In the genomic region with DNA sequence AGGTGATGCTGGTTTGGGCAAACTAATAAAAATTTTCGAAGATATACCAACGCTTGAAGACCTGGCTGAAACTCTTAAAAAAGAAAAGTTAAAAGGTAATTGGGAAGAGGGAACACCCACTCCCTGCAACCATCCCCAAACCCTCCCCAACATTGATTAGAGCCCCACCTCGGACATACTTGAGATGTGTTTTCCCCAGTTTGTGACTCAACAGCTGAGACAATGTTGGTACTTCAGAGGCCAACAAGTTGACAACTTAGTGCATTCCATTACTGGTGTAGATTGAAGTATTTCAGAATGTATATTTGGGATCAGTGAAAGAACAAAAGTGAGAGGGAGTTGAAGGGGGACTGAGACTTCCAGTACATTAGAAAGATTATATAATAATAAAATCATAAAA, we compare ENCODE assay signal across 9 cellular contexts. TPM values are rescaled to one million over a fixed set of nuclear protein-coding genes. Genes with fewer than 3 reads are reported as not detected.
A peak's percentile ranks its signal among the peaks of the same experiment; 100 is the strongest.
DNase-seq lines count a peak whose midpoint lies in the region; ATAC-seq lines count a peak whose summit lies in the region.
"Had no signal": no experiment of that assay in that cellular context is flagged by ENCODE, and none has a peak within 500 bp of the region (broad histone marks: within the 10 kb centered on the region; RNA-seq: fewer than 3 reads in every experiment).

No MANE protein-coding gene starts in this region.

- no peaks in the 10 kb centered on the region for H3K9me3 Mint-ChIP-seq in activated CD8-positive, alpha-beta memory T cell treated with anti-CD3 and anti-CD28 coated beads, Interleukin-2, amount 10 ng/mL, durations not matched to agents 7 days and 5 days (ENCODE audit: low read depth)

- H3K4me3 ChIP-seq in SJSA1 = no peak overlapping the region

- H3K36me3 ChIP-seq in SJSA1 = peaks cover 68% of the 10 kb centered on the region

- DNase-seq in activated CD8-positive, alpha-beta memory T cell treated with anti-CD3 and anti-CD28 coated beads, Interleukin-2, amount 10 ng/mL, durations not matched to agents 7 days and 5 days = no peak
- DNase-seq in activated CD8-positive, alpha-beta memory T cell treated with anti-CD3 and anti-CD28 coated beads, Interleukin-2, amount 50 U/mL, for 4 hours = no peak
- DNase-seq in SJSA1 (ENCODE audit: low read depth in 1 of 2, low spot score in 2 of 2) (no peak), epithelial cell of prostate (ENCODE audit: low read depth, low spot score) (no peak), DMS153 (lab: John Stamatoyannopoulos, UW) (no peak)
- peak; percentile 18 for DNase-seq in stimulated activated naive CD8-positive, alpha-beta T cell treated with anti-CD3 and anti-CD28 coated beads, Interleukin-15, Interleukin-2, amounts not matched to agents 100 U/mL and 50 U/mL, for 24 hours

- H3K27me3 Mint-ChIP-seq in activated CD8-positive, alpha-beta memory T cell treated with anti-CD3 and anti-CD28 coated beads, Interleukin-2, amount 10 ng/mL, durations not matched to agents 7 days and 5 days = no peaks in the 10 kb centered on the region

- H3K9me3 ChIP-seq in SJSA1 (replicated peaks) = no peaks in the 10 kb centered on the region

- peaks cover 29% of the 10 kb centered on the region for H3K4me1 ChIP-seq in SJSA1 (replicated peaks)

- peak overlapping the region; percentile 96 for H3K27ac Mint-ChIP-seq in activated CD8-positive, alpha-beta memory T cell treated with anti-CD3 and anti-CD28 coated beads, Interleukin-2, amount 10 ng/mL, durations not matched to agents 7 days and 5 days

- peaks cover 89% of the 10 kb centered on the region for H3K36me3 Mint-ChIP-seq in activated CD8-positive, alpha-beta memory T cell treated with anti-CD3 and anti-CD28 coated beads, Interleukin-2, amount 10 ng/mL, durations not matched to agents 7 days and 5 days

- peak overlapping the region; percentile 89 for H3K4me3 Mint-ChIP-seq in activated CD8-positive, alpha-beta memory T cell treated with anti-CD3 and anti-CD28 coated beads, Interleukin-2, amount 10 ng/mL, durations not matched to agents 7 days and 5 days
- H3K4me3 Mint-ChIP-seq: neural crest cell had no signal

- CTCF ChIA-PET in activated CD8-positive, alpha-beta memory T cell treated with anti-CD3 and anti-CD28 coated beads, Interleukin-2, amount 10 ng/mL, durations not matched to agents 7 days and 5 days (lab: Charles Lee) = no interaction called here

- no peaks in the 10 kb centered on the region for H3K27me3 ChIP-seq in SJSA1 (replicated peaks)

- H3K27ac ChIP-seq in SJSA1 (peak overlapping the region; percentile 47), epithelial cell of prostate (peak overlapping the region; percentile 67)

- no peak for ATAC-seq in activated CD8-positive, alpha-beta memory T cell treated with anti-CD3 and anti-CD28 coated beads, Interleukin-2, amount 10 ng/mL, durations not matched to agents 7 days and 5 days
- ATAC-seq in stimulated activated naive CD8-positive, alpha-beta T cell treated with anti-CD3 and anti-CD28 coated beads, Interleukin-15, Interleukin-2, amounts not matched to agents 100 U/mL and 50 U/mL, for 24 hours = no peak
- no peak for ATAC-seq in HG02642 (IDR thresholded peaks at IDR 0.05; ENCODE audit: poor library complexity, unreplicated experiment)
- ATAC-seq in HG03175 (IDR thresholded peaks at IDR 0.05; ENCODE audit: unreplicated experiment) = no peak

- peaks cover 57% of the 10 kb centered on the region for H3K4me1 Mint-ChIP-seq in activated CD8-positive, alpha-beta memory T cell treated with anti-CD3 and anti-CD28 coated beads, Interleukin-2, amount 10 ng/mL, durations not matched to agents 7 days and 5 days

RNA-seq across cellular contexts. Expression of gene IFI16, which starts 5.1 kb away (rescaled TPM):
- 100 to 1,000 TPM; 388 to 393 TPM for total RNA-seq in activated CD8-positive, alpha-beta memory T cell treated with anti-CD3 and anti-CD28 coated beads, Interleukin-2, amount 10 ng/mL, durations not matched to agents 7 days and 5 days
- total RNA-seq in SJSA1 (2014; rRNA removed; shearing (Covaris generic)) = 26.1 and 27.1 TPM in 2 replicates

Comparison
In these comparisons a context has a peak if more than half of its experiments do, and no peak if none do; other contexts are left out.
1. RNA of gene IFI16, which starts 5.1 kb away (total RNA-seq): 388 to 393 TPM in activated CD8-positive, alpha-beta memory T cell treated with anti-CD3 and anti-CD28 coated beads, Interleukin-2, amount 10 ng/mL, durations not matched to agents 7 days and 5 days; 26.1 to 27.1 TPM in SJSA1; every median in the first group is over 10 times any median in the second.